In genomic region chr10:35213699-35214098, GRCh38 we compare ENCODE assay signal across 14 cellular contexts.
"Had no signal": no experiment of that assay in that cellular context is flagged by ENCODE, and none has a peak within 500 bp of the region (broad histone marks: within the 10 kb centered on the region; RNA-seq: fewer than 3 reads in every experiment).

No MANE protein-coding gene starts in this region.

- DNase-seq: activated CD4-positive, alpha-beta T cell treated with anti-CD3 and anti-CD28 coated beads, Interleukin-2, amount 50 U/mL, for 1 hour; activated naive CD4-positive, alpha-beta T cell treated with Interleukin-2 at 50 U/mL for 16 hours; amniotic stem cell; foreskin melanocyte; heart left ventricle; mammary epithelial cell; mucosa of descending colon; pancreas; stimulated activated CD4-positive, alpha-beta T cell treated with anti-CD3 and anti-CD28 coated beads, Interleukin-2, amount 100 ng/mL, for 48 hours; testis had no signal

- H3K27me3 ChIP-seq: heart left ventricle, pancreas, testis had no signal

- H3K36me3 ChIP-seq: pancreas had no signal

- H3K9me3 Mint-ChIP-seq: brain; stimulated activated naive CD8-positive, alpha-beta T cell treated with anti-CD3 and anti-CD28 coated beads, Interleukin-15, Interleukin-2, amounts not matched to agents 100 ng/mL and 50 ng/mL, for 24 hours had no signal

- H3K9me3 ChIP-seq: heart left ventricle, mucosa of descending colon, pancreas, testis had no signal

- ATAC-seq: left lobe of liver, mucosa of descending colon, pancreas had no signal

- H3K27ac ChIP-seq: pancreas, SK-N-MC, testis had no signal

- H3K4me3 Mint-ChIP-seq: brain; stimulated activated naive CD8-positive, alpha-beta T cell treated with anti-CD3 and anti-CD28 coated beads, Interleukin-15, Interleukin-2, amounts not matched to agents 100 ng/mL and 50 ng/mL, for 24 hours had no signal

- H3K4me3 ChIP-seq: heart left ventricle, mucosa of descending colon, pancreas, SK-N-MC, testis had no signal

- H3K27ac Mint-ChIP-seq: stimulated activated naive CD8-positive, alpha-beta T cell treated with anti-CD3 and anti-CD28 coated beads, Interleukin-15, Interleukin-2, amounts not matched to agents 100 ng/mL and 50 ng/mL, for 24 hours had no signal

- H3K4me1 ChIP-seq: pancreas, testis had no signal

- H3K27me3 Mint-ChIP-seq: brain; stimulated activated naive CD8-positive, alpha-beta T cell treated with anti-CD3 and anti-CD28 coated beads, Interleukin-15, Interleukin-2, amounts not matched to agents 100 ng/mL and 50 ng/mL, for 24 hours had no signal
